Comparison of ENCODE assay signal across 8 cellular contexts in the genomic region with DNA sequence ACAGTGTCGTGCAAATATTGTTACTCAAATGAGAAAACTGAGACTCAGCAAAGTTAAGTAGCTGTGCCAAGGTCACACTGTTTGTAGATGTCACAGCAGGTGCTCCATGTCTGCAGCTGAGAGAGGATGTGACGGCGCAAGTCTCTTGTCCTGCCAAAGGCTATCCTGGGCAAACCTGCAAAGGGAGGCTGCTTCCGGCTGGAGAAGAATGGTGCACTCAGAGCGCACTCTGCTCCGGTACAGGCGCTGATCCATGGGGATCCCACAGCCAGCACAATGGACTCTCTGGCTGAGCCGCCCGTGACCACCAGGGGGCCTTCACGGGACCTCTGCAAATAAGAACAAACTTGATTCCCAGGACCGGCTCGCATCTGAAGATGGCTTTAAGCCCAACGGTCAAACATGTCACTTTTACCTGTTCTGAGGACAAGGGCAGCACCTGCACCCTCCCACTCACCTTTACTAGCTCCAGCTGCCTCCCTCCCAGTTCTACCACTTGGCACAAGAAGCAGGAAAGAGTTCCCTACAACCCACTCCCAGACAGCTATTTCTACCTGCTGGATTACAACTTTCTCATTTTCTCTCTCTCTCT. TPM values are rescaled to one million over a fixed set of nuclear protein-coding genes. Genes with fewer than 3 reads are reported as not detected.
A peak's percentile ranks its signal among the peaks of the same experiment; 100 is the strongest.
DNase-seq lines count a peak whose midpoint lies in the region; ATAC-seq and TF ChIP-seq lines count a peak whose summit lies in the region.

No MANE protein-coding gene starts in this region.

- no peak overlapping the region for H3K4me3 Mint-ChIP-seq in activated CD4-positive, alpha-beta memory T cell treated with anti-CD3 and anti-CD28 coated beads for 36 hours

- no peak overlapping the region for H3K27ac Mint-ChIP-seq in activated CD4-positive, alpha-beta memory T cell treated with anti-CD3 and anti-CD28 coated beads for 36 hours

- no peaks in the 10 kb centered on the region for H3K9me3 Mint-ChIP-seq in activated CD4-positive, alpha-beta memory T cell treated with anti-CD3 and anti-CD28 coated beads for 36 hours

- peak; percentile 88 for DNase-seq in AG20443 (ENCODE audit: low spot score)
- DNase-seq in GM20000 (ENCODE audit: low spot score): peak; percentile 70
- DNase-seq in NCI-H2196 (lab: John Stamatoyannopoulos, UW; ENCODE audit: unreplicated experiment): peak; percentile 93
- DNase-seq in activated CD4-positive, alpha-beta memory T cell treated with anti-CD3 and anti-CD28 coated beads for 36 hours: peak; percentile 57
- peak; percentile 65 for DNase-seq in epidermal melanocyte (ENCODE audit: insufficient read length, low spot score)
- peak; percentile 62 for DNase-seq in midbrain (lab: John Stamatoyannopoulos, UW)
- DNase-seq in stimulated activated CD8-positive, alpha-beta memory T cell treated with anti-CD3 and anti-CD28 coated beads, Interleukin-7, amount 100 ng/mL, for 48 hours (ENCODE audit: extremely low read depth in 1 of 2, low read depth in 1 of 2): peak; percentile 10 to 13

- intact Hi-C loops in activated CD4-positive, alpha-beta memory T cell treated with anti-CD3 and anti-CD28 coated beads for 36 hours (cut with micrococcal nuclease): loop anchor here (1.0 kb wide), 1 partner anchor 44 kb away; no protein-coding TSS in a partner anchor

- CTCF ChIA-PET in activated CD4-positive, alpha-beta memory T cell treated with anti-CD3 and anti-CD28 coated beads for 36 hours (lab: Charles Lee): interaction anchor here (0.6 to 3.6 kb wide), 10 partner anchors 10 to 1200 kb away, joined by 3 to 30 read pairs (median 8); no protein-coding TSS in a partner anchor

- TF ChIP-seq CTCF in GM20000 (IDR thresholded peaks at IDR 0.05; ENCODE audit: extremely low read depth, missing control alignments): peak; percentile 69

- H3K4me1 Mint-ChIP-seq in activated CD4-positive, alpha-beta memory T cell treated with anti-CD3 and anti-CD28 coated beads for 36 hours (ENCODE audit: low read depth): no peaks in the 10 kb centered on the region

- no peaks in the 10 kb centered on the region for H3K27me3 Mint-ChIP-seq in activated CD4-positive, alpha-beta memory T cell treated with anti-CD3 and anti-CD28 coated beads for 36 hours

- POLR2A ChIA-PET in activated CD4-positive, alpha-beta memory T cell treated with anti-CD3 and anti-CD28 coated beads for 36 hours (lab: Charles Lee): no interaction called here

- H3K36me3 Mint-ChIP-seq in activated CD4-positive, alpha-beta memory T cell treated with anti-CD3 and anti-CD28 coated beads for 36 hours: no peaks in the 10 kb centered on the region

- no peak for ATAC-seq in GM21423 (IDR thresholded peaks at IDR 0.05; ENCODE audit: unreplicated experiment)

RNA-seq across cellular contexts. Expression of a gene that starts 21.9 kb away (rescaled TPM):
- total RNA-seq in activated CD4-positive, alpha-beta memory T cell treated with anti-CD3 and anti-CD28 coated beads for 36 hours: not detected

Comparison
In these comparisons a context has a peak if more than half of its experiments do, and no peak if none do; other contexts are left out.
1. DNase-seq: peak in every context shown above with its lines; median percentile 93 in NCI-H2196; 88 in AG20443; 70 in GM20000; 65 in epidermal melanocyte; 62 in midbrain; 57 in activated CD4-positive, alpha-beta memory T cell treated with anti-CD3 and anti-CD28 coated beads for 36 hours; 12 in stimulated activated CD8-positive, alpha-beta memory T cell treated with anti-CD3 and anti-CD28 coated beads, Interleukin-7, amount 100 ng/mL, for 48 hours.